Comparison of ENCODE assay signal across 1 cellular context in genomic region chr4:87497141-87497540, GRCh38.
A peak's percentile ranks its signal among the peaks of the same experiment; 100 is the strongest.
TF ChIP-seq lines count a peak whose summit lies in the region.

No MANE protein-coding gene starts in this region.

TF ChIP-seq in H1, 55 proteins besides CTCF, POLR2A, EP300 and RAD21:
- TF ChIP-seq PHF8 (conservative IDR thresholded peaks at IDR 0.05; ENCODE audit: low read depth, low read length) (no peak), YY1 (IDR thresholded peaks at IDR 0.05; ENCODE audit: low read depth, low read length) (0 out of 2 replicates have a peak, but pooled peaks have one; percentile 10), KDM1A (IDR thresholded peaks at IDR 0.05; ENCODE audit: borderline replicate concordance, low read length) (no peak)
